16 cellular contexts compared by ENCODE assay signal in the genomic region with DNA sequence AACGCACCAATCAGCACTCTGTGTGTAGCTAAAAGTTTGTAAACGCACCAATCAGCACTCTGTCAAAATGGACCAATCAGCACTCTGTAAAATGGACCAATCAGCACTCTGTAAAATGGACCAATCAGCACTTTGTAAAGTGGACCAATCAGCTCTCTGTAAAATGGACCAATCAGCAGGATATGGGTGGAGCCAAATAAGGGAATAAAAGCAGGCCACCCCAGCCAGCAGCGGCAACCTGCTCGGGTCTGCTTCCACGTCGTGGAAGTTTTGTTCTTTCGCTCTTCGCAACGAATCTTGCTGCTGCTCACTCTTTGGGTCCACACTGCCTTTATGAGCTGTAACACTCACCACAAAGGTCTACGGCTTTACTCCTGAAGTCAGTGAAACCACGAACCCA. TPM values are rescaled to one million over a fixed set of nuclear protein-coding genes. Genes with fewer than 3 reads are reported as not detected.
DNase-seq lines count a peak whose midpoint lies in the region; ATAC-seq and TF ChIP-seq lines count a peak whose summit lies in the region.
"Not testable (repeated sequence)": the region's sequence is repeated elsewhere in the genome, so short reads cannot be mapped to it uniquely, and the experiment has no call there.
"Had no signal": no experiment of that assay in that cellular context is flagged by ENCODE, and none has a peak within 500 bp of the region (broad histone marks: within the 10 kb centered on the region; RNA-seq: fewer than 3 reads in every experiment).

No MANE protein-coding gene starts in this region.

- peaks cover 15% of the 10 kb centered on the region for H3K9me3 Mint-ChIP-seq in activated CD4-positive, alpha-beta T cell treated with anti-CD3 and anti-CD28 coated beads, Interleukin-2, amount 10 ng/mL, durations not matched to agents 7 days and 5 days
- not testable (repeated sequence) for H3K9me3 Mint-ChIP-seq in activated T-cell treated with anti-CD3 and anti-CD28 coated beads, Interleukin-2, amount 50 U/mL, for 4 hours; activated naive CD8-positive, alpha-beta T cell treated with anti-CD3 and anti-CD28 coated beads, Interleukin-2, amount 50 U/mL, for 24 hours; type B pancreatic cell

- H3K79me1 ChIP-seq in mesendoderm (ENCODE audit: low read length): not testable (repeated sequence)

- H3K27me3 Mint-ChIP-seq in T-helper 17 cell; activated CD4-positive, alpha-beta T cell treated with anti-CD3 and anti-CD28 coated beads, Interleukin-2, amount 10 ng/mL, durations not matched to agents 7 days and 5 days; activated T-cell treated with anti-CD3 and anti-CD28 coated beads, Interleukin-2, amount 50 U/mL, for 4 hours (ENCODE audit: low read depth); activated naive CD8-positive, alpha-beta T cell treated with anti-CD3 and anti-CD28 coated beads, Interleukin-2, amount 50 U/mL, for 24 hours; type B pancreatic cell: not testable (repeated sequence)

- H2BK5ac ChIP-seq in mesendoderm (ENCODE audit: low read length): not testable (repeated sequence)

- not testable (repeated sequence) for H3K9me3 ChIP-seq in HEK293 (ENCODE audit: control insufficient read depth, insufficient read depth, low read depth, low read length); T-helper 17 cell (ENCODE audit: control insufficient read depth, low read length, poor library complexity, severe bottlenecking)

- not testable (repeated sequence) for H3K9ac ChIP-seq in mesendoderm (ENCODE audit: low read length)

- H3K4ac ChIP-seq in mesendoderm (ENCODE audit: low read depth, low read length): not testable (repeated sequence)

- CTCF ChIA-PET in HEK293 (lab: Yijun Ruan, JAX): not testable (repeated sequence)
- CTCF ChIA-PET in activated CD4-positive, alpha-beta T cell treated with anti-CD3 and anti-CD28 coated beads, Interleukin-2, amount 10 ng/mL, durations not matched to agents 7 days and 5 days (lab: Charles Lee): interaction anchor here (0.6 to 1.3 kb wide), 3 partner anchors 10 to 1101 kb away, joined by 3 to 7 read pairs (median 3); no protein-coding TSS in a partner anchor

- not testable (repeated sequence) for H3K27ac ChIP-seq in HEK293 (ENCODE audit: extremely low read depth, low read depth, low read length); mesendoderm (ENCODE audit: low read depth, low read length)

- peak overlapping the region; percentile 24 for H3K27ac Mint-ChIP-seq in T-helper 17 cell
- H3K27ac Mint-ChIP-seq in activated CD4-positive, alpha-beta T cell treated with anti-CD3 and anti-CD28 coated beads, Interleukin-2, amount 10 ng/mL, durations not matched to agents 7 days and 5 days: peak overlapping the region; percentile 83
- H3K27ac Mint-ChIP-seq in activated naive CD8-positive, alpha-beta T cell treated with anti-CD3 and anti-CD28 coated beads, Interleukin-2, amount 50 U/mL, for 24 hours: peak overlapping the region; percentile 75
- H3K27ac Mint-ChIP-seq in type B pancreatic cell: not testable (repeated sequence)

- H3K4me3 Mint-ChIP-seq in T-helper 17 cell: peak overlapping the region; percentile 36
- H3K4me3 Mint-ChIP-seq in activated CD4-positive, alpha-beta T cell treated with anti-CD3 and anti-CD28 coated beads, Interleukin-2, amount 10 ng/mL, durations not matched to agents 7 days and 5 days: peak overlapping the region; percentile 31
- H3K4me3 Mint-ChIP-seq in activated T-cell treated with anti-CD3 and anti-CD28 coated beads, Interleukin-2, amount 50 U/mL, for 4 hours: peak overlapping the region; percentile 57
- peak overlapping the region; percentile 63 for H3K4me3 Mint-ChIP-seq in activated naive CD8-positive, alpha-beta T cell treated with anti-CD3 and anti-CD28 coated beads, Interleukin-2, amount 50 U/mL, for 24 hours
- H3K4me3 Mint-ChIP-seq in type B pancreatic cell: peak overlapping the region; percentile 61

- peaks cover 31% of the 10 kb centered on the region for H3K4me1 Mint-ChIP-seq in T-helper 17 cell
- peaks cover 47% of the 10 kb centered on the region for H3K4me1 Mint-ChIP-seq in activated CD4-positive, alpha-beta T cell treated with anti-CD3 and anti-CD28 coated beads, Interleukin-2, amount 10 ng/mL, durations not matched to agents 7 days and 5 days
- H3K4me1 Mint-ChIP-seq in activated T-cell treated with anti-CD3 and anti-CD28 coated beads, Interleukin-2, amount 50 U/mL, for 4 hours (ENCODE audit: low read depth): peaks cover 44% of the 10 kb centered on the region
- peaks cover 49% of the 10 kb centered on the region for H3K4me1 Mint-ChIP-seq in activated naive CD8-positive, alpha-beta T cell treated with anti-CD3 and anti-CD28 coated beads, Interleukin-2, amount 50 U/mL, for 24 hours
- H3K4me1 Mint-ChIP-seq in type B pancreatic cell (ENCODE audit: unreplicated experiment): peaks cover 18% of the 10 kb centered on the region

- H3K23ac ChIP-seq in mesendoderm (ENCODE audit: low read length): not testable (repeated sequence)

- H3K4me1 ChIP-seq in HEK293 (ENCODE audit: control insufficient read depth, insufficient read depth, low read length); mesendoderm (ENCODE audit: control insufficient read depth, low read depth, low read length): not testable (repeated sequence)

- not testable (repeated sequence) for H2BK15ac ChIP-seq in mesendoderm (replicated peaks; ENCODE audit: low read depth)

- ATAC-seq in T-helper 17 cell; activated T-cell treated with anti-CD3 and anti-CD28 coated beads, Interleukin-2, amount 50 U/mL, for 4 hours; activated naive CD8-positive, alpha-beta T cell treated with anti-CD3 and anti-CD28 coated beads, Interleukin-2, amount 50 U/mL, for 24 hours: not testable (repeated sequence)

- H3K56ac ChIP-seq in mesendoderm (ENCODE audit: low read length): not testable (repeated sequence)

- H2AK5ac ChIP-seq in mesendoderm (ENCODE audit: low read length): not testable (repeated sequence)

- POLR2A ChIA-PET in HEK293 (lab: Yijun Ruan, JAX): interaction anchor here (1.1 kb wide), 1 partner anchor 289 kb away, joined by 5 read pairs; the partner anchor contains the start of gene KIF20B
- POLR2A ChIA-PET in activated CD4-positive, alpha-beta T cell treated with anti-CD3 and anti-CD28 coated beads, Interleukin-2, amount 10 ng/mL, durations not matched to agents 7 days and 5 days (lab: Charles Lee): interaction anchor here (0.6 to 1.6 kb wide), 3 partner anchors 12 to 110 kb away, joined by 3 to 5 read pairs (median 3); partner anchors contain the start of gene IFIT2

- not testable (repeated sequence) for H4K8ac ChIP-seq in mesendoderm (ENCODE audit: low read depth, low read length)

- not testable (repeated sequence) for H3K18ac ChIP-seq in mesendoderm (ENCODE audit: low read length)

- no CpG with 5 or more reads among the region's 11 CpGs for WGBS in mesendoderm (ENCODE audit: extremely low coverage, insufficient coverage, low lambda C conversion rate)

- not testable (repeated sequence) for H3K4me2 ChIP-seq in mesendoderm (ENCODE audit: low read length)

- not testable (repeated sequence) for H2BK120ac ChIP-seq in mesendoderm (ENCODE audit: low read depth, low read length)

- H3K36me3 Mint-ChIP-seq in T-helper 17 cell (ENCODE audit: low read depth); activated T-cell treated with anti-CD3 and anti-CD28 coated beads, Interleukin-2, amount 50 U/mL, for 4 hours (ENCODE audit: insufficient read depth): not testable (repeated sequence)
- peaks cover 71% of the 10 kb centered on the region for H3K36me3 Mint-ChIP-seq in activated CD4-positive, alpha-beta T cell treated with anti-CD3 and anti-CD28 coated beads, Interleukin-2, amount 10 ng/mL, durations not matched to agents 7 days and 5 days (ENCODE audit: low read depth)
- peaks cover 18% of the 10 kb centered on the region for H3K36me3 Mint-ChIP-seq in activated naive CD8-positive, alpha-beta T cell treated with anti-CD3 and anti-CD28 coated beads, Interleukin-2, amount 50 U/mL, for 24 hours (ENCODE audit: low read depth)
- peaks cover 18% of the 10 kb centered on the region for H3K36me3 Mint-ChIP-seq in type B pancreatic cell

- not testable (repeated sequence) for DNase-seq in T-helper 17 cell; type B pancreatic cell (ENCODE audit: extremely low spot score, unreplicated experiment)
- peak; percentile 24 for DNase-seq in activated CD4-positive, alpha-beta T cell treated with anti-CD3 and anti-CD28 coated beads, Interleukin-2, amount 10 ng/mL, durations not matched to agents 7 days and 5 days
- peak; percentile 15 for DNase-seq in activated T-cell treated with anti-CD3 and anti-CD28 coated beads, Interleukin-2, amount 50 U/mL, for 4 hours
- peak; percentile 42 for DNase-seq in activated naive CD8-positive, alpha-beta T cell treated with anti-CD3 and anti-CD28 coated beads, Interleukin-2, amount 50 U/mL, for 24 hours
- peak; percentile 21 for DNase-seq in mesendoderm
- DNase-seq in stimulated activated CD4-positive, alpha-beta T cell treated with anti-CD3 and anti-CD28 coated beads, Interleukin-15, amount 100 ng/mL, for 48 hours (ENCODE audit: low read depth in 2 of 2): peak; percentile 7 to 10

- H3K79me2 ChIP-seq in mesendoderm (ENCODE audit: control insufficient read depth, insufficient read depth, low read length): not testable (repeated sequence)

- not testable (repeated sequence) for H3K4me3 ChIP-seq in HEK293 (ENCODE audit: low read depth, low read length); mesendoderm (ENCODE audit: low read length)

- not testable (repeated sequence) for H4K5ac ChIP-seq in mesendoderm (ENCODE audit: low read length)

- TF ChIP-seq CTCF in HEK293 (tag by site-specific recombination; IDR thresholded peaks at IDR 0.05); type B pancreatic cell (conservative IDR thresholded peaks at IDR 0.05): not testable (repeated sequence)

- not testable (repeated sequence) for H3K27me3 ChIP-seq in mesendoderm (ENCODE audit: insufficient read depth, low read length, poor library complexity)

- not testable (repeated sequence) for H3K36me3 ChIP-seq in HEK293 (ENCODE audit: control insufficient read depth in 2 of 2, insufficient read depth in 1 of 2, low read length in 2 of 2); mesendoderm (ENCODE audit: control insufficient read depth, insufficient read depth, low read length)

RNA-seq across cellular contexts. Expression of gene IFIT5, which starts 2.1 kb away (rescaled TPM):
- total RNA-seq in T-helper 17 cell: 10 to 100 TPM; 12.7 to 15.2 TPM
- 10 to 100 TPM; 39.6 to 46.3 TPM for total RNA-seq in activated CD4-positive, alpha-beta T cell treated with anti-CD3 and anti-CD28 coated beads, Interleukin-2, amount 10 ng/mL, durations not matched to agents 7 days and 5 days
- total RNA-seq in activated T-cell treated with anti-CD3 and anti-CD28 coated beads, Interleukin-2, amount 50 U/mL, for 4 hours: 10 to 100 TPM in 2 of 3 donors, 1 to 10 TPM in 1; 7.8 to 11.9 (median 10.7) TPM
- polyA plus RNA-seq in mesendoderm (2013, experiment 1 of 2): 4.0 TPM
- polyA plus RNA-seq in mesendoderm (2013, experiment 2 of 2): 4.0 TPM
- 9.4 and 11.0 TPM in 2 replicates for total RNA-seq in type B pancreatic cell (ENCODE audit: low replicate concordance)

RNA-seq across cellular contexts. Expression of gene IFIT1, which starts 19.9 kb away (rescaled TPM):
- total RNA-seq in T-helper 17 cell: 1 to 10 TPM; 1.9 to 3.8 TPM
- 10 to 100 TPM; 42.9 to 45.0 TPM for total RNA-seq in activated CD4-positive, alpha-beta T cell treated with anti-CD3 and anti-CD28 coated beads, Interleukin-2, amount 10 ng/mL, durations not matched to agents 7 days and 5 days
- total RNA-seq in activated T-cell treated with anti-CD3 and anti-CD28 coated beads, Interleukin-2, amount 50 U/mL, for 4 hours: under 1 TPM; 0.13 to 0.41 (median 0.28) TPM
- polyA plus RNA-seq in mesendoderm (2013, experiment 1 of 2): 2.2 TPM
- polyA plus RNA-seq in mesendoderm (2013, experiment 2 of 2): 2.2 TPM
- total RNA-seq in type B pancreatic cell (ENCODE audit: low replicate concordance): 4.4 and 6.0 TPM in 2 replicates
- polyA plus RNA-seq: neural cell had no signal

RNA-seq across cellular contexts. Expression of gene IFIT1B, which starts 34.4 kb away (rescaled TPM):
- total RNA-seq in T-helper 17 cell (not detected), type B pancreatic cell (ENCODE audit: low replicate concordance) (not detected in 2 replicates)
- not detected for total RNA-seq in activated CD4-positive, alpha-beta T cell treated with anti-CD3 and anti-CD28 coated beads, Interleukin-2, amount 10 ng/mL, durations not matched to agents 7 days and 5 days
- not detected for total RNA-seq in activated T-cell treated with anti-CD3 and anti-CD28 coated beads, Interleukin-2, amount 50 U/mL, for 4 hours
- polyA plus RNA-seq in mesendoderm (2013, experiment 1 of 2): not detected
- polyA plus RNA-seq in mesendoderm (2013, experiment 2 of 2): 0.03 TPM
- total RNA-seq: kidney, PC-9, Right ventricle myocardium inferior, smooth muscle cell, thyroid gland had no signal
- polyA plus RNA-seq: esophagus, neural cell, smooth muscle cell, stomach had no signal
